In the genomic region with DNA sequence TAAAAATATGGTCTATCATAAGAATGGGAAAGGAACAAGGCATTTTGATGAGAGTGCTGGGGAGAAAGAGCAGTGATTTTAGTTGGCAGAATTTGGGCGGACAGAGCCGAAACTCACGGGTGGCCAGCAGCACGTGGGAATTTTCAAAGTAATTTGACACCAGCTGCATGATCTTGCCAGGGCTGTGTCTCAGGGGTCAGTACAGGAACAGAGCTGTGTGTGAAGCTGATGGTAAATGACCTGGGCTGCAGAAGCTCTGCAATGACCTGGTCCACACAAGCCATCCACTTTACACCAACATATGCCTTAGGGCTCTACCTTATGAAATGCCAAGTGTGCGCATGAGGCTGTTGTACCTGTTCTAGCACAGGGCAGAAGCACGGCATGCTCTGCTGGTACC, we compare ENCODE assay signal across 24 cellular contexts.
DNase-seq lines count a peak whose midpoint lies in the region; ATAC-seq and TF ChIP-seq lines count a peak whose summit lies in the region.
"Had no signal": no experiment of that assay in that cellular context is flagged by ENCODE, and none has a peak within 500 bp of the region (broad histone marks: within the 10 kb centered on the region; RNA-seq: fewer than 3 reads in every experiment).

No MANE protein-coding gene starts in this region.

- H3K36me3 ChIP-seq in GM23338 (ENCODE audit: insufficient read depth) (no peaks in the 10 kb centered on the region), gastrocnemius medialis (no peaks in the 10 kb centered on the region)
- H3K36me3 ChIP-seq: cardiac muscle cell, esophagus squamous epithelium, SJCRH30, transverse colon had no signal

- H3K4me1 Mint-ChIP-seq in GM23338, result peaks cover 49% of the 10 kb centered on the region
- H3K4me1 Mint-ChIP-seq in chondrocyte (ENCODE audit: low read depth), result peaks cover 97% of the 10 kb centered on the region
- H3K4me1 Mint-ChIP-seq in nephron, result peaks cover 71% of the 10 kb centered on the region
- peaks cover 8% of the 10 kb centered on the region for H3K4me1 Mint-ChIP-seq in activated T-cell treated with anti-CD3 and anti-CD28 coated beads, Interleukin-2, amount 50 U/mL, for 4 hours (ENCODE audit: low read depth)
- H3K4me1 Mint-ChIP-seq: stimulated activated naive CD8-positive, alpha-beta T cell treated with anti-CD3 and anti-CD28 coated beads, Interleukin-15, amount 100 ng/mL, for 72 hours had no signal

- H3K9me2 ChIP-seq in GM23338 (ENCODE audit: insufficient read depth), result no peaks in the 10 kb centered on the region

- H3K27me3 ChIP-seq in GM23338 (ENCODE audit: insufficient read depth) (no peaks in the 10 kb centered on the region), gastrocnemius medialis (no peaks in the 10 kb centered on the region)
- H3K27me3 ChIP-seq: BLaER1 treated with 17β-estradiol and CSF1 and Interleukin-3, amounts not matched to agents 10 nM and 100 nM; cardiac muscle cell; esophagus squamous epithelium; SJCRH30; transverse colon had no signal

- no peak overlapping the region for H3K27ac ChIP-seq in GM23338 (ENCODE audit: low read depth)
- H3K27ac ChIP-seq in gastrocnemius medialis, result peak overlapping the region; percentile 85 to 95 (median 88)
- H3K27ac ChIP-seq: BLaER1 treated with 17β-estradiol and CSF1 and Interleukin-3, amounts not matched to agents 10 nM and 100 nM; cardiac muscle cell; esophagus squamous epithelium; SJCRH30 had no signal

- no peak overlapping the region for H2AFZ ChIP-seq in GM23338

- H3K79me2 ChIP-seq in GM23338 (replicated peaks; ENCODE audit: insufficient read depth), result no peaks in the 10 kb centered on the region

- DNase-seq in GM23338 (ENCODE audit: low spot score), result no peak
- DNase-seq in chondrocyte (ENCODE audit: low spot score), result no peak
- peak; percentile 54 to 72 for DNase-seq in gastrocnemius medialis
- no peak for DNase-seq in DMS 273 treated with DMSO at 0.1 percent for 48 hours (lab: John Stamatoyannopoulos, UW)
- no peak for DNase-seq in activated T-cell treated with anti-CD3 and anti-CD28 coated beads, Interleukin-2, amount 50 U/mL, for 4 hours
- DNase-seq: activated CD4-positive, alpha-beta T cell treated with anti-CD3 and anti-CD28 coated beads, Interleukin-2, amount 50 U/mL, for 4 hours; dermis blood vessel endothelial cell; esophagus squamous epithelium; Karpas-422; NCI-H1417 treated with DMSO at 0.1 percent for 48 hours; NCI-H2081 treated with DMSO at 0.1 percent for 48 hours; NCI-H345; NCI-H748 treated with DMSO at 0.1 percent for 48 hours; SJCRH30; stimulated activated naive CD8-positive, alpha-beta T cell treated with anti-CD3 and anti-CD28 coated beads, Interleukin-15, amount 100 ng/mL, for 72 hours; T-cell; transverse colon had no signal

- H3K36me3 Mint-ChIP-seq in GM23338 (ENCODE audit: low read depth) (no peaks in the 10 kb centered on the region), chondrocyte (ENCODE audit: low read depth) (peaks cover 13% of the 10 kb centered on the region), nephron (ENCODE audit: low read depth) (no peaks in the 10 kb centered on the region)
- H3K36me3 Mint-ChIP-seq in activated T-cell treated with anti-CD3 and anti-CD28 coated beads, Interleukin-2, amount 50 U/mL, for 4 hours (ENCODE audit: insufficient read depth), result no peaks in the 10 kb centered on the region
- H3K36me3 Mint-ChIP-seq: T-cell had no signal

- peaks cover 17% of the 10 kb centered on the region for H3K4me1 ChIP-seq in GM23338 (ENCODE audit: insufficient read depth)
- peaks cover 68 to 75% of the 10 kb centered on the region in 2 donors for H3K4me1 ChIP-seq in gastrocnemius medialis

- no peak overlapping the region for H3K4me2 ChIP-seq in GM23338
- H3K4me2 ChIP-seq: BLaER1 treated with 17β-estradiol and CSF1 and Interleukin-3, amounts not matched to agents 10 nM and 100 nM had no signal

- in situ Hi-C loops in gastrocnemius medialis (cut with MboI; ENCODE audit: low sequenced_read_pairs in 4 of 4), result no loop called here

- intact Hi-C loops in gastrocnemius medialis (cut with DNase I; ENCODE audit: low total_unique reads), result loop anchor here (10.0 kb wide), 1 partner anchor 259 kb away; no protein-coding TSS in a partner anchor

- TF ChIP-seq POLR2A in gastrocnemius medialis (IDR thresholded peaks at IDR 0.05), result no peak

- no peaks in the 10 kb centered on the region for H3F3A ChIP-seq in GM23338 (replicated peaks; ENCODE audit: low read depth)

- ATAC-seq in GM23338, result peak; percentile 33
- peak; percentile 14 to 33 for ATAC-seq in gastrocnemius medialis
- ATAC-seq in GM18519 (IDR thresholded peaks at IDR 0.05; ENCODE audit: low FRiP score, unreplicated experiment), result no peak
- ATAC-seq in activated T-cell treated with anti-CD3 and anti-CD28 coated beads, Interleukin-2, amount 50 U/mL, for 4 hours, result no peak
- ATAC-seq: stimulated activated naive CD8-positive, alpha-beta T cell treated with anti-CD3 and anti-CD28 coated beads, Interleukin-15, amount 100 ng/mL, for 72 hours; T-cell had no signal

- no peak for TF ChIP-seq CTCF in GM23338 (conservative IDR thresholded peaks at IDR 0.05; ENCODE audit: low read depth in 2 of 2)
- no peak for TF ChIP-seq CTCF in chondrocyte (IDR thresholded peaks at IDR 0.05)
- TF ChIP-seq CTCF in nephron (IDR thresholded peaks at IDR 0.05; ENCODE audit: unreplicated experiment in 3 of 3), result no peak
- no peak for TF ChIP-seq CTCF in gastrocnemius medialis (IDR thresholded peaks at IDR 0.05 in 4 of 5, conservative IDR thresholded peaks at IDR 0.05 in 1 of 5)

- H3K27me3 Mint-ChIP-seq in GM23338 (ENCODE audit: insufficient read depth, low read depth, poor library complexity), result peaks cover 11% of the 10 kb centered on the region
- no peaks in the 10 kb centered on the region for H3K27me3 Mint-ChIP-seq in chondrocyte (ENCODE audit: low read depth)
- no peaks in the 10 kb centered on the region for H3K27me3 Mint-ChIP-seq in nephron (ENCODE audit: low read depth)
- H3K27me3 Mint-ChIP-seq in activated T-cell treated with anti-CD3 and anti-CD28 coated beads, Interleukin-2, amount 50 U/mL, for 4 hours (ENCODE audit: low read depth), result no peaks in the 10 kb centered on the region
- H3K27me3 Mint-ChIP-seq: activated naive CD4-positive, alpha-beta T cell treated with anti-CD3 and anti-CD28 coated beads, Interleukin-2, amount 50 U/mL, for 24 hours had no signal

- H3K9me3 ChIP-seq in gastrocnemius medialis, result no peaks in the 10 kb centered on the region
- H3K9me3 ChIP-seq: BLaER1 treated with 17β-estradiol and CSF1 and Interleukin-3, amounts not matched to agents 10 nM and 100 nM; esophagus squamous epithelium; SJCRH30; transverse colon had no signal

- H3K4me3 ChIP-seq in GM23338 (no peak overlapping the region), gastrocnemius medialis (no peak overlapping the region)
- H3K4me3 ChIP-seq: BLaER1 treated with 17β-estradiol and CSF1 and Interleukin-3, amounts not matched to agents 10 nM and 100 nM; cardiac muscle cell; esophagus squamous epithelium; lung; SJCRH30; transverse colon had no signal

- H3K4me3 Mint-ChIP-seq in GM23338, result no peak overlapping the region
- no peak overlapping the region for H3K4me3 Mint-ChIP-seq in chondrocyte (ENCODE audit: unreplicated experiment)
- no peak overlapping the region for H3K4me3 Mint-ChIP-seq in nephron
- no peak overlapping the region for H3K4me3 Mint-ChIP-seq in activated T-cell treated with anti-CD3 and anti-CD28 coated beads, Interleukin-2, amount 50 U/mL, for 4 hours
- H3K4me3 Mint-ChIP-seq: activated naive CD4-positive, alpha-beta T cell treated with anti-CD3 and anti-CD28 coated beads, Interleukin-2, amount 50 U/mL, for 24 hours; activated T-helper 1 cell treated with anti-CD3 and anti-CD28 coated beads, Interleukin-12 subunit alpha, Interleukin-12 subunit beta, Interleukin-2, Interleukin-4 antibody, amounts not matched to agents 30 ng/mL and 10 ng/mL and 1 ng/mL, durations not matched to agents 14 hours and 24 hours and 36 hours; stimulated activated naive CD8-positive, alpha-beta T cell treated with anti-CD3 and anti-CD28 coated beads, Interleukin-15, amount 100 ng/mL, for 72 hours; T-cell had no signal

- H3K9me3 Mint-ChIP-seq in GM23338 (no peaks in the 10 kb centered on the region; the same call in 2 of the 3 replicates), chondrocyte (ENCODE audit: low read depth) (no peaks in the 10 kb centered on the region), nephron (no peaks in the 10 kb centered on the region)
- H3K9me3 Mint-ChIP-seq in activated T-cell treated with anti-CD3 and anti-CD28 coated beads, Interleukin-2, amount 50 U/mL, for 4 hours, result no peaks in the 10 kb centered on the region
- H3K9me3 Mint-ChIP-seq: activated naive CD4-positive, alpha-beta T cell treated with anti-CD3 and anti-CD28 coated beads, Interleukin-2, amount 50 U/mL, for 24 hours; activated T-helper 1 cell treated with anti-CD3 and anti-CD28 coated beads, Interleukin-12 subunit alpha, Interleukin-12 subunit beta, Interleukin-2, Interleukin-4 antibody, amounts not matched to agents 30 ng/mL and 10 ng/mL and 1 ng/mL, durations not matched to agents 14 hours and 24 hours and 36 hours; stimulated activated naive CD8-positive, alpha-beta T cell treated with anti-CD3 and anti-CD28 coated beads, Interleukin-15, amount 100 ng/mL, for 72 hours; T-cell had no signal

- H4K20me1 ChIP-seq in GM23338 (replicated peaks; ENCODE audit: insufficient read depth), result no peaks in the 10 kb centered on the region

- H3K27ac Mint-ChIP-seq in GM23338 (no peak overlapping the region), chondrocyte (ENCODE audit: unreplicated experiment) (peak overlapping the region; percentile 83), nephron (peak overlapping the region in 2 of 3 experiments; percentile 14 to 20)
- H3K27ac Mint-ChIP-seq: activated naive CD4-positive, alpha-beta T cell treated with anti-CD3 and anti-CD28 coated beads, Interleukin-2, amount 50 U/mL, for 24 hours; activated T-helper 1 cell treated with anti-CD3 and anti-CD28 coated beads, Interleukin-12 subunit alpha, Interleukin-12 subunit beta, Interleukin-2, Interleukin-4 antibody, amounts not matched to agents 30 ng/mL and 10 ng/mL and 1 ng/mL, durations not matched to agents 14 hours and 24 hours and 36 hours; T-cell had no signal

TF ChIP-seq in GM23338, 12 proteins besides CTCF, POLR2A, EP300 and RAD21:
- no peak for TF ChIP-seq CREB1 (CRISPR knock-in tag; IDR thresholded peaks at IDR 0.05; ENCODE audit: low read depth)

Comparison
In these comparisons a context has a peak if more than half of its experiments do, and no peak if none do; other contexts are left out.
1. ATAC-seq: peak in GM23338 (single experiment) and gastrocnemius medialis (2 of 2); none in GM18519 (single experiment) and activated T-cell treated with anti-CD3 and anti-CD28 coated beads, Interleukin-2, amount 50 U/mL, for 4 hours (0 of 2).
2. DNase-seq: peak in gastrocnemius medialis (2 of 2); none in GM23338 (single experiment), chondrocyte (single experiment), DMS 273 treated with DMSO at 0.1 percent for 48 hours (single experiment) and activated T-cell treated with anti-CD3 and anti-CD28 coated beads, Interleukin-2, amount 50 U/mL, for 4 hours (single experiment).